22 cellular contexts compared by ENCODE assay signal in genomic region chr4:87105101-87105852, GRCh38.
DNase-seq lines count a peak whose midpoint lies in the region; ATAC-seq and TF ChIP-seq lines count a peak whose summit lies in the region.
"Had no signal": no experiment of that assay in that cellular context is flagged by ENCODE, and none has a peak within 500 bp of the region (broad histone marks: within the 10 kb centered on the region; RNA-seq: fewer than 3 reads in every experiment).

No MANE protein-coding gene starts in this region.

- no peak overlapping the region for H3K4me3 ChIP-seq in adipocyte (ENCODE audit: low read length)
- no peak overlapping the region for H3K4me3 ChIP-seq in liver (ENCODE audit: low read depth in 1 of 3, low read length in 3 of 3)
- no peak overlapping the region for H3K4me3 ChIP-seq in subcutaneous abdominal adipose tissue (ENCODE audit: low read depth in 1 of 5, low read length in 5 of 5)
- H3K4me3 ChIP-seq: K562, lower lobe of right lung, uterus had no signal

- H3K36me3 ChIP-seq in adipocyte (ENCODE audit: control insufficient read depth, insufficient read depth, low read length, severe bottlenecking) (peaks cover 20% of the 10 kb centered on the region), liver (ENCODE audit: control insufficient read depth in 4 of 4, insufficient read depth in 3 of 4, low read depth in 1 of 4, low read length in 3 of 4) (peaks cover 0 to 24% (median 17%) of the 10 kb centered on the region in 4 donors), subcutaneous abdominal adipose tissue (ENCODE audit: control insufficient read depth in 5 of 5, insufficient read depth in 5 of 5, low read length in 5 of 5) (peaks cover 6 to 26% (median 11%) of the 10 kb centered on the region in 5 donors)
- H3K36me3 ChIP-seq: uterus had no signal

- no peaks in the 10 kb centered on the region for H3K9me3 ChIP-seq in adipocyte (ENCODE audit: control insufficient read depth, low read length)
- H3K9me3 ChIP-seq in liver (ENCODE audit: control insufficient read depth in 4 of 4, low read length in 3 of 4) = no peaks in the 10 kb centered on the region
- no peaks in the 10 kb centered on the region for H3K9me3 ChIP-seq in subcutaneous abdominal adipose tissue (ENCODE audit: control insufficient read depth in 5 of 5, low read length in 5 of 5)
- H3K9me3 ChIP-seq: lower lobe of right lung, uterus had no signal

- ATAC-seq in activated CD8-positive, alpha-beta T cell treated with anti-CD3 and anti-CD28 coated beads, Interleukin-2, amount 10 ng/mL, durations not matched to agents 7 days and 5 days = no peak
- no peak for ATAC-seq in activated CD8-positive, alpha-beta T cell treated with anti-CD3 and anti-CD28 coated beads for 36 hours
- ATAC-seq in GM19035 (IDR thresholded peaks at IDR 0.05; ENCODE audit: unreplicated experiment) = no peak
- no peak for ATAC-seq in GM19395 (IDR thresholded peaks at IDR 0.05; ENCODE audit: unreplicated experiment)
- ATAC-seq: K562, lower lobe of right lung had no signal

- H3K9me3 Mint-ChIP-seq in activated CD8-positive, alpha-beta T cell treated with anti-CD3 and anti-CD28 coated beads, Interleukin-2, amount 10 ng/mL, durations not matched to agents 7 days and 5 days (ENCODE audit: insufficient read depth) = no peaks in the 10 kb centered on the region
- no peaks in the 10 kb centered on the region for H3K9me3 Mint-ChIP-seq in activated CD8-positive, alpha-beta T cell treated with anti-CD3 and anti-CD28 coated beads for 36 hours
- H3K9me3 Mint-ChIP-seq: HFFc6 had no signal

- intact Hi-C loops in activated CD8-positive, alpha-beta T cell treated with anti-CD3 and anti-CD28 coated beads for 36 hours (cut with micrococcal nuclease) = no loop called here

- CTCF ChIA-PET in activated CD8-positive, alpha-beta T cell treated with anti-CD3 and anti-CD28 coated beads, Interleukin-2, amount 10 ng/mL, durations not matched to agents 7 days and 5 days (lab: Charles Lee) = interaction anchor here (0.8 to 2.2 kb wide), 4 partner anchors 12 to 183 kb away, joined by 3 to 9 read pairs (median 4); partner anchors contain the start of gene AFF1
- CTCF ChIA-PET in activated CD8-positive, alpha-beta T cell treated with anti-CD3 and anti-CD28 coated beads for 36 hours (lab: Charles Lee) = interaction anchor here (0.7 to 3.5 kb wide), 4 partner anchors 12 to 185 kb away, joined by 3 to 24 read pairs (median 6); no protein-coding TSS in a partner anchor

- no peaks in the 10 kb centered on the region for H3K27me3 Mint-ChIP-seq in activated CD8-positive, alpha-beta T cell treated with anti-CD3 and anti-CD28 coated beads, Interleukin-2, amount 10 ng/mL, durations not matched to agents 7 days and 5 days (ENCODE audit: low read depth)
- no peaks in the 10 kb centered on the region for H3K27me3 Mint-ChIP-seq in activated CD8-positive, alpha-beta T cell treated with anti-CD3 and anti-CD28 coated beads for 36 hours

- H3K27ac ChIP-seq in liver (ENCODE audit: low read depth in 1 of 2, low read length in 2 of 2) (no peak overlapping the region), subcutaneous abdominal adipose tissue (ENCODE audit: low read depth, low read length) (peak overlapping the region; percentile 81)

- H3K4me1 ChIP-seq in adipocyte (ENCODE audit: control insufficient read depth, insufficient read depth, low read length) (peaks cover 69% of the 10 kb centered on the region), liver (ENCODE audit: control insufficient read depth in 4 of 4, insufficient read depth in 4 of 4, low read length in 3 of 4) (peaks cover 0 to 15% (median 12%) of the 10 kb centered on the region in 4 donors), subcutaneous abdominal adipose tissue (ENCODE audit: control insufficient read depth in 5 of 5, insufficient read depth in 5 of 5, low read length in 5 of 5) (peaks cover 3 to 54% (median 40%) of the 10 kb centered on the region in 5 donors)

- TF ChIP-seq RAD21 in liver (IDR thresholded peaks at IDR 0.05) = no peak

- peak overlapping the region; percentile 18 for H3K27ac Mint-ChIP-seq in activated CD8-positive, alpha-beta T cell treated with anti-CD3 and anti-CD28 coated beads, Interleukin-2, amount 10 ng/mL, durations not matched to agents 7 days and 5 days
- H3K27ac Mint-ChIP-seq in activated CD8-positive, alpha-beta T cell treated with anti-CD3 and anti-CD28 coated beads for 36 hours = no peak overlapping the region
- H3K27ac Mint-ChIP-seq: HFFc6 had no signal

- 56% methylated on average over 6 of the region's 6 CpGs for WGBS in liver

- peaks cover 24% of the 10 kb centered on the region for H3K4me1 Mint-ChIP-seq in activated CD8-positive, alpha-beta T cell treated with anti-CD3 and anti-CD28 coated beads, Interleukin-2, amount 10 ng/mL, durations not matched to agents 7 days and 5 days (ENCODE audit: low read depth)
- H3K4me1 Mint-ChIP-seq in activated CD8-positive, alpha-beta T cell treated with anti-CD3 and anti-CD28 coated beads for 36 hours (ENCODE audit: low read depth) = peaks cover 31% of the 10 kb centered on the region

- H3K27me3 ChIP-seq in adipocyte (replicated peaks; ENCODE audit: control insufficient read depth, insufficient read depth, low read length) = no peaks in the 10 kb centered on the region
- no peaks in the 10 kb centered on the region for H3K27me3 ChIP-seq in liver (ENCODE audit: control insufficient read depth in 4 of 4, insufficient read depth in 4 of 4, low read length in 3 of 4)
- H3K27me3 ChIP-seq in subcutaneous abdominal adipose tissue (ENCODE audit: control insufficient read depth in 5 of 5, insufficient read depth in 4 of 5, low read length in 5 of 5) = no peaks in the 10 kb centered on the region
- H3K27me3 ChIP-seq: uterus had no signal

- H3K9ac ChIP-seq in adipocyte (ENCODE audit: low read length) (peak overlapping the region; percentile 61), liver (ENCODE audit: low read depth in 1 of 2, low read length in 2 of 2) (no peak overlapping the region), subcutaneous abdominal adipose tissue (ENCODE audit: low read length in 5 of 5) (no peak overlapping the region)

- TF ChIP-seq CTCF in activated CD8-positive, alpha-beta T cell treated with anti-CD3 and anti-CD28 coated beads for 36 hours (IDR thresholded peaks at IDR 0.05) = no peak
- TF ChIP-seq CTCF in liver (IDR thresholded peaks at IDR 0.05; ENCODE audit: low read depth, low read length, missing input control) = no peak

- POLR2A ChIA-PET in activated CD8-positive, alpha-beta T cell treated with anti-CD3 and anti-CD28 coated beads, Interleukin-2, amount 10 ng/mL, durations not matched to agents 7 days and 5 days (lab: Charles Lee) = interaction anchor here (1.1 kb wide), 1 partner anchor 171 kb away, joined by 3 read pairs; the partner anchor contains the start of gene AFF1
- POLR2A ChIA-PET in activated CD8-positive, alpha-beta T cell treated with anti-CD3 and anti-CD28 coated beads for 36 hours (lab: Charles Lee) = no interaction called here

- H3K36me3 Mint-ChIP-seq in activated CD8-positive, alpha-beta T cell treated with anti-CD3 and anti-CD28 coated beads, Interleukin-2, amount 10 ng/mL, durations not matched to agents 7 days and 5 days (ENCODE audit: low read depth) = peaks cover 42% of the 10 kb centered on the region
- peaks cover 15% of the 10 kb centered on the region for H3K36me3 Mint-ChIP-seq in activated CD8-positive, alpha-beta T cell treated with anti-CD3 and anti-CD28 coated beads for 36 hours (ENCODE audit: low read depth)

- DNase-seq in activated CD8-positive, alpha-beta T cell treated with anti-CD3 and anti-CD28 coated beads, Interleukin-2, amount 10 ng/mL, durations not matched to agents 7 days and 5 days = no peak
- DNase-seq in activated CD8-positive, alpha-beta T cell treated with anti-CD3 and anti-CD28 coated beads for 36 hours = no peak
- DNase-seq in adipocyte (ENCODE audit: low read depth) (no peak), DMS114 treated with DMSO at 0.1 percent for 48 hours (lab: John Stamatoyannopoulos, UW; ENCODE audit: unreplicated experiment) (no peak)
- DNase-seq: activated CD4-positive, alpha-beta T cell treated with anti-CD3 and anti-CD28 coated beads for 48 hours; activated naive CD4-positive, alpha-beta T cell; anterior cingulate cortex; C1 segment of cervical spinal cord; cerebellar nuclear complex; head of caudate nucleus; HFFc6; lower lobe of right lung; MV-4-11; NCI-H2029; NCI-H510A; RPMI8226; uterus had no signal

- no peak overlapping the region for H3K4me3 Mint-ChIP-seq in activated CD8-positive, alpha-beta T cell treated with anti-CD3 and anti-CD28 coated beads, Interleukin-2, amount 10 ng/mL, durations not matched to agents 7 days and 5 days
- no peak overlapping the region for H3K4me3 Mint-ChIP-seq in activated CD8-positive, alpha-beta T cell treated with anti-CD3 and anti-CD28 coated beads for 36 hours
- H3K4me3 Mint-ChIP-seq: HFFc6 had no signal

TF ChIP-seq in liver, 16 proteins besides CTCF, POLR2A, EP300 and RAD21:
- TF ChIP-seq GABPA (IDR thresholded peaks at IDR 0.05 in 1 of 2, conservative IDR thresholded peaks at IDR 0.05 in 1 of 2) = no peak
- no peak for TF ChIP-seq FOXA1 (IDR thresholded peaks at IDR 0.05)
- TF ChIP-seq HNF4G (IDR thresholded peaks at IDR 0.05) = peak; percentile 51
- TF ChIP-seq RXRA (IDR thresholded peaks at IDR 0.05) = no peak
- no peak for TF ChIP-seq TAF1 (conservative IDR thresholded peaks at IDR 0.05)
- peak; percentile 83 to 85 for TF ChIP-seq HNF4A (conservative IDR thresholded peaks at IDR 0.05)
- TF ChIP-seq JUND (IDR thresholded peaks at IDR 0.05) = peak in 1 of 2 donors; percentile 26
- TF ChIP-seq ATF3 (IDR thresholded peaks at IDR 0.05) = no peak
- no peak for TF ChIP-seq NR2F2 (IDR thresholded peaks at IDR 0.05)
- peak; percentile 29 for TF ChIP-seq SP1 (IDR thresholded peaks at IDR 0.05)
- TF ChIP-seq YY1 (IDR thresholded peaks at IDR 0.05) = no peak
